ENCODE assay signal across 1 cellular context in the genomic region with DNA sequence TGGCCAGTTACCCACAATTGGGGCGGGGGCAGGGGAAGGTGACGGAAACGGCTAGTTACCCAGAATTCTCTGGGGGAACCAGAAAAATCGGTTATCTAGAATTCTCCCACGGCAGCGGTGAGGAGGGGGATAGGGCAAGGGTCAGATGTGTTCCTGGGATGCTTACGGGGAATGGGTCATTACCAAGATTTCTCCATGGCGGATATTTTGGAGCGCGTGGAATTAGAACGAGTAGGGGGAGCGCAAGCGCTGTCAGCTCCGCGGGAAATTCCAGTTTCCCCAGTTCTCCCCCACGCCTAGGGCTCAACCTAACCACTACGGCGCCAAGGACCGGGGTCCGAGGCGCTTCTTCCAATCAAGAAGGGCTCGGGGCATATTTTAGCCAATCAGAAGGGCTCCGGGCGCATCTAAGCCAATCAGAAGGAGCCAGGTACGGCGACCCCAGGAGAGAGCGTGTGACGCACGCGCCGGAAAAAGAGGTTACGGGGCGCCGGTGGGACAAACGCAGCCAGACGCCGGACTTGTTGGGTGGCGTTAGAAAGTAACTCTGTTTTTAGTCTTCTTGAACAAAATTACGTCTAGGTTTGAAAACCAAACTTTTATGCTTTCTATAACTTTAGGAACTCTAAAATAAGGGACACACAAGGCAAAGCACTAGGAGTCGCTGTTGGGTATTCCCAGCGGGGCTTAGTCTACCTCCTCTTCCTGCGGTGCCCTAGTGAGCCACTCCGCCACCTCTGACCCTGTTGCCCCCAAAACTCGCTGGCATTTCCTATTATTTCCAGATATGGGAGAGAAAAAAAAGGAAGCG.
TF ChIP-seq lines count a peak whose summit lies in the region.

A gene with protein sequence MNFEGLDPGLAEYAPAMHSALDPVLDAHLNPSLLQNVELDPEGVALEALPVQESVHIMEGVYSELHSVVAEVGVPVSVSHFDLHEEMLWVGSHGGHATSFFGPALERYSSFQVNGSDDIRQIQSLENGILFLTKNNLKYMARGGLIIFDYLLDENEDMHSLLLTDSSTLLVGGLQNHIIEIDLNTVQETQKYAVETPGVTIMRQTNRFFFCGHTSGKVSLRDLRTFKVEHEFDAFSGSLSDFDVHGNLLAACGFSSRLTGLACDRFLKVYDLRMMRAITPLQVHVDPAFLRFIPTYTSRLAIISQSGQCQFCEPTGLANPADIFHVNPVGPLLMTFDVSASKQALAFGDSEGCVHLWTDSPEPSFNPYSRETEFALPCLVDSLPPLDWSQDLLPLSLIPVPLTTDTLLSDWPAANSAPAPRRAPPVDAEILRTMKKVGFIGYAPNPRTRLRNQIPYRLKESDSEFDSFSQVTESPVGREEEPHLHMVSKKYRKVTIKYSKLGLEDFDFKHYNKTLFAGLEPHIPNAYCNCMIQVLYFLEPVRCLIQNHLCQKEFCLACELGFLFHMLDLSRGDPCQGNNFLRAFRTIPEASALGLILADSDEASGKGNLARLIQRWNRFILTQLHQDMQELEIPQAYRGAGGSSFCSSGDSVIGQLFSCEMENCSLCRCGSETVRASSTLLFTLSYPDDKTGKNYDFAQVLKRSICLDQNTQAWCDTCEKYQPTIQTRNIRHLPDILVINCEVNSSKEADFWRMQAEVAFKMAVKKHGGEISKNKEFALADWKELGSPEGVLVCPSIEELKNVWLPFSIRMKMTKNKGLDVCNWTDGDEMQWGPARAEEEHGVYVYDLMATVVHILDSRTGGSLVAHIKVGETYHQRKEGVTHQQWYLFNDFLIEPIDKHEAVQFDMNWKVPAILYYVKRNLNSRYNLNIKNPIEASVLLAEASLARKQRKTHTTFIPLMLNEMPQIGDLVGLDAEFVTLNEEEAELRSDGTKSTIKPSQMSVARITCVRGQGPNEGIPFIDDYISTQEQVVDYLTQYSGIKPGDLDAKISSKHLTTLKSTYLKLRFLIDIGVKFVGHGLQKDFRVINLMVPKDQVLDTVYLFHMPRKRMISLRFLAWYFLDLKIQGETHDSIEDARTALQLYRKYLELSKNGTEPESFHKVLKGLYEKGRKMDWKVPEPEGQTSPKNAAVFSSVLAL (minus strand): TSS at position 322 of the 811 bp plus-strand sequence. CDS start 906 bp downstream, outside the sequence.

TF ChIP-seq in HepG2, 621 proteins besides CTCF, POLR2A, EP300 and RAD21 (continued from another document and continues in another):
- TF ChIP-seq, protein P1, sequence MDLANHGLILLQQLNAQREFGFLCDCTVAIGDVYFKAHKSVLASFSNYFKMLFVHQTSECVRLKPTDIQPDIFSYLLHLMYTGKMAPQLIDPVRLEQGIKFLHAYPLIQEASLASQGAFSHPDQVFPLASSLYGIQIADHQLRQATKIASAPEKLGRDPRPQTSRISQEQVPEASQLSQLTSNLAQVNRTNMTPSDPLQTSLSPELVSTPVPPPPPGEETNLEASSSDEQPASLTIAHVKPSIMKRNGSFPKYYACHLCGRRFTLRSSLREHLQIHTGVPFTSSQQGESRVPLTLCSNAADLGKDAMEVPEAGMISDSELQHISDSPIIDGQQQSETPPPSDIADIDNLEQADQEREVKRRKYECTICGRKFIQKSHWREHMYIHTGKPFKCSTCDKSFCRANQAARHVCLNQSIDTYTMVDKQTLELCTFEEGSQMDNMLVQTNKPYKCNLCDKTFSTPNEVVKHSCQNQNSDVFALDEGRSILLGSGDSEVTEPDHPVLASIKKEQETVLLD (CRISPR knock-in tag; IDR thresholded peaks at IDR 0.05; ENCODE audit: low read depth), result no peak
- TF ChIP-seq, protein P2, sequence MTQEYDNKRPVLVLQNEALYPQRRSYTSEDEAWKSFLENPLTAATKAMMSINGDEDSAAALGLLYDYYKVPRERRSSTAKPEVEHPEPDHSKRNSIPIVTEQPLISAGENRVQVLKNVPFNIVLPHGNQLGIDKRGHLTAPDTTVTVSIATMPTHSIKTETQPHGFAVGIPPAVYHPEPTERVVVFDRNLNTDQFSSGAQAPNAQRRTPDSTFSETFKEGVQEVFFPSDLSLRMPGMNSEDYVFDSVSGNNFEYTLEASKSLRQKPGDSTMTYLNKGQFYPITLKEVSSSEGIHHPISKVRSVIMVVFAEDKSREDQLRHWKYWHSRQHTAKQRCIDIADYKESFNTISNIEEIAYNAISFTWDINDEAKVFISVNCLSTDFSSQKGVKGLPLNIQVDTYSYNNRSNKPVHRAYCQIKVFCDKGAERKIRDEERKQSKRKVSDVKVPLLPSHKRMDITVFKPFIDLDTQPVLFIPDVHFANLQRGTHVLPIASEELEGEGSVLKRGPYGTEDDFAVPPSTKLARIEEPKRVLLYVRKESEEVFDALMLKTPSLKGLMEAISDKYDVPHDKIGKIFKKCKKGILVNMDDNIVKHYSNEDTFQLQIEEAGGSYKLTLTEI (CRISPR knock-in tag; conservative IDR thresholded peaks at IDR 0.05), result no peak
- TF ChIP-seq SMARCE1 (IDR thresholded peaks at IDR 0.05; ENCODE audit: borderline replicate concordance) (no peak), MEF2D (CRISPR knock-in tag; IDR thresholded peaks at IDR 0.05) (no peak), GTF2F1 (IDR thresholded peaks at IDR 0.05; ENCODE audit: low read length) (no peak), ZNF891 (CRISPR knock-in tag; IDR thresholded peaks at IDR 0.05) (0 out of 2 replicates have a peak, but pooled peaks have one; percentile 15), PITX1 (CRISPR knock-in tag; IDR thresholded peaks at IDR 0.05) (no peak), ZNF468 (CRISPR knock-in tag; IDR thresholded peaks at IDR 0.05) (no peak), ZNF333 (CRISPR knock-in tag; IDR thresholded peaks at IDR 0.05; ENCODE audit: borderline replicate concordance) (no peak), GATA4 (IDR thresholded peaks at IDR 0.05; ENCODE audit: borderline replicate concordance, low read depth) (0 out of 2 replicates have a peak, but pooled peaks have one; percentile 23), ZMYM2 (CRISPR knock-in tag; IDR thresholded peaks at IDR 0.05) (no peak), ZNF614 (CRISPR knock-in tag; IDR thresholded peaks at IDR 0.05; ENCODE audit: borderline replicate concordance) (0 out of 2 replicates have a peak, but pooled peaks have one; percentile 44), ZBTB20 (CRISPR knock-in tag; IDR thresholded peaks at IDR 0.05; ENCODE audit: borderline replicate concordance, low read depth) (no peak), MIXL1 (CRISPR knock-in tag; IDR thresholded peaks at IDR 0.05) (peak; percentile 9; the same call in 1 of the 2 replicates), RAD51 (IDR thresholded peaks at IDR 0.05; ENCODE audit: borderline replicate concordance) (no peak), RXRA (CRISPR knock-in tag; IDR thresholded peaks at IDR 0.05) (0 out of 2 replicates have a peak, but pooled peaks have one; percentile 22), NR1H2 (CRISPR knock-in tag; IDR thresholded peaks at IDR 0.05; ENCODE audit: borderline replicate concordance, low read depth) (no peak), POGZ (CRISPR knock-in tag; IDR thresholded peaks at IDR 0.05) (no peak), ZBTB7A (CRISPR knock-in tag; IDR thresholded peaks at IDR 0.05) (no peak), ATRX (CRISPR knock-in tag; IDR thresholded peaks at IDR 0.05; ENCODE audit: borderline replicate concordance) (no peak)
- TF ChIP-seq, protein P3, sequence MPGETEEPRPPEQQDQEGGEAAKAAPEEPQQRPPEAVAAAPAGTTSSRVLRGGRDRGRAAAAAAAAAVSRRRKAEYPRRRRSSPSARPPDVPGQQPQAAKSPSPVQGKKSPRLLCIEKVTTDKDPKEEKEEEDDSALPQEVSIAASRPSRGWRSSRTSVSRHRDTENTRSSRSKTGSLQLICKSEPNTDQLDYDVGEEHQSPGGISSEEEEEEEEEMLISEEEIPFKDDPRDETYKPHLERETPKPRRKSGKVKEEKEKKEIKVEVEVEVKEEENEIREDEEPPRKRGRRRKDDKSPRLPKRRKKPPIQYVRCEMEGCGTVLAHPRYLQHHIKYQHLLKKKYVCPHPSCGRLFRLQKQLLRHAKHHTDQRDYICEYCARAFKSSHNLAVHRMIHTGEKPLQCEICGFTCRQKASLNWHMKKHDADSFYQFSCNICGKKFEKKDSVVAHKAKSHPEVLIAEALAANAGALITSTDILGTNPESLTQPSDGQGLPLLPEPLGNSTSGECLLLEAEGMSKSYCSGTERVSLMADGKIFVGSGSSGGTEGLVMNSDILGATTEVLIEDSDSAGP (CRISPR knock-in tag; IDR thresholded peaks at IDR 0.05; ENCODE audit: borderline replicate concordance), result peak; percentile 53; the same call in 1 of the 2 replicates
- TF ChIP-seq, protein P4, sequence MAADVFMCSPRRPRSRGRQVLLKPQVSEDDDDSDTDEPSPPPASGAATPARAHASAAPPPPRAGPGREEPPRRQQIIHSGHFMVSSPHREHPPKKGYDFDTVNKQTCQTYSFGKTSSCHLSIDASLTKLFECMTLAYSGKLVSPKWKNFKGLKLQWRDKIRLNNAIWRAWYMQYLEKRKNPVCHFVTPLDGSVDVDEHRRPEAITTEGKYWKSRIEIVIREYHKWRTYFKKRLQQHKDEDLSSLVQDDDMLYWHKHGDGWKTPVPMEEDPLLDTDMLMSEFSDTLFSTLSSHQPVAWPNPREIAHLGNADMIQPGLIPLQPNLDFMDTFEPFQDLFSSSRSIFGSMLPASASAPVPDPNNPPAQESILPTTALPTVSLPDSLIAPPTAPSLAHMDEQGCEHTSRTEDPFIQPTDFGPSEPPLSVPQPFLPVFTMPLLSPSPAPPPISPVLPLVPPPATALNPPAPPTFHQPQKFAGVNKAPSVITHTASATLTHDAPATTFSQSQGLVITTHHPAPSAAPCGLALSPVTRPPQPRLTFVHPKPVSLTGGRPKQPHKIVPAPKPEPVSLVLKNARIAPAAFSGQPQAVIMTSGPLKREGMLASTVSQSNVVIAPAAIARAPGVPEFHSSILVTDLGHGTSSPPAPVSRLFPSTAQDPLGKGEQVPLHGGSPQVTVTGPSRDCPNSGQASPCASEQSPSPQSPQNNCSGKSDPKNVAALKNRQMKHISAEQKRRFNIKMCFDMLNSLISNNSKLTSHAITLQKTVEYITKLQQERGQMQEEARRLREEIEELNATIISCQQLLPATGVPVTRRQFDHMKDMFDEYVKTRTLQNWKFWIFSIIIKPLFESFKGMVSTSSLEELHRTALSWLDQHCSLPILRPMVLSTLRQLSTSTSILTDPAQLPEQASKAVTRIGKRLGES (CRISPR knock-in tag; IDR thresholded peaks at IDR 0.05; ENCODE audit: borderline replicate concordance), result 0 out of 2 replicates have a peak, but pooled peaks have one; percentile 22
- TF ChIP-seq, protein P5, sequence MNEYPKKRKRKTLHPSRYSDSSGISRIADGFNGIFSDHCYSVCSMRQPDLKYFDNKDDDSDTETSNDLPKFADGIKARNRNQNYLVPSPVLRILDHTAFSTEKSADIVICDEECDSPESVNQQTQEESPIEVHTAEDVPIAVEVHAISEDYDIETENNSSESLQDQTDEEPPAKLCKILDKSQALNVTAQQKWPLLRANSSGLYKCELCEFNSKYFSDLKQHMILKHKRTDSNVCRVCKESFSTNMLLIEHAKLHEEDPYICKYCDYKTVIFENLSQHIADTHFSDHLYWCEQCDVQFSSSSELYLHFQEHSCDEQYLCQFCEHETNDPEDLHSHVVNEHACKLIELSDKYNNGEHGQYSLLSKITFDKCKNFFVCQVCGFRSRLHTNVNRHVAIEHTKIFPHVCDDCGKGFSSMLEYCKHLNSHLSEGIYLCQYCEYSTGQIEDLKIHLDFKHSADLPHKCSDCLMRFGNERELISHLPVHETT (CRISPR knock-in tag; conservative IDR thresholded peaks at IDR 0.05), result no peak
- TF ChIP-seq, protein P6, sequence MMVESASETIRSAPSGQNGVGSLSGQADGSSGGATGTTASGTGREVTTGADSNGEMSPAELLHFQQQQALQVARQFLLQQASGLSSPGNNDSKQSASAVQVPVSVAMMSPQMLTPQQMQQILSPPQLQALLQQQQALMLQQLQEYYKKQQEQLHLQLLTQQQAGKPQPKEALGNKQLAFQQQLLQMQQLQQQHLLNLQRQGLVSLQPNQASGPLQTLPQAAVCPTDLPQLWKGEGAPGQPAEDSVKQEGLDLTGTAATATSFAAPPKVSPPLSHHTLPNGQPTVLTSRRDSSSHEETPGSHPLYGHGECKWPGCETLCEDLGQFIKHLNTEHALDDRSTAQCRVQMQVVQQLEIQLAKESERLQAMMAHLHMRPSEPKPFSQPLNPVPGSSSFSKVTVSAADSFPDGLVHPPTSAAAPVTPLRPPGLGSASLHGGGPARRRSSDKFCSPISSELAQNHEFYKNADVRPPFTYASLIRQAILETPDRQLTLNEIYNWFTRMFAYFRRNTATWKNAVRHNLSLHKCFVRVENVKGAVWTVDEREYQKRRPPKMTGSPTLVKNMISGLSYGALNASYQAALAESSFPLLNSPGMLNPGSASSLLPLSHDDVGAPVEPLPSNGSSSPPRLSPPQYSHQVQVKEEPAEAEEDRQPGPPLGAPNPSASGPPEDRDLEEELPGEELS (CRISPR knock-in tag; IDR thresholded peaks at IDR 0.05), result no peak
- TF ChIP-seq, protein P7, sequence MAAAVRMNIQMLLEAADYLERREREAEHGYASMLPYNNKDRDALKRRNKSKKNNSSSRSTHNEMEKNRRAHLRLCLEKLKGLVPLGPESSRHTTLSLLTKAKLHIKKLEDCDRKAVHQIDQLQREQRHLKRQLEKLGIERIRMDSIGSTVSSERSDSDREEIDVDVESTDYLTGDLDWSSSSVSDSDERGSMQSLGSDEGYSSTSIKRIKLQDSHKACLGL (CRISPR knock-in tag; IDR thresholded peaks at IDR 0.05), result no peak
- TF ChIP-seq, protein P8, sequence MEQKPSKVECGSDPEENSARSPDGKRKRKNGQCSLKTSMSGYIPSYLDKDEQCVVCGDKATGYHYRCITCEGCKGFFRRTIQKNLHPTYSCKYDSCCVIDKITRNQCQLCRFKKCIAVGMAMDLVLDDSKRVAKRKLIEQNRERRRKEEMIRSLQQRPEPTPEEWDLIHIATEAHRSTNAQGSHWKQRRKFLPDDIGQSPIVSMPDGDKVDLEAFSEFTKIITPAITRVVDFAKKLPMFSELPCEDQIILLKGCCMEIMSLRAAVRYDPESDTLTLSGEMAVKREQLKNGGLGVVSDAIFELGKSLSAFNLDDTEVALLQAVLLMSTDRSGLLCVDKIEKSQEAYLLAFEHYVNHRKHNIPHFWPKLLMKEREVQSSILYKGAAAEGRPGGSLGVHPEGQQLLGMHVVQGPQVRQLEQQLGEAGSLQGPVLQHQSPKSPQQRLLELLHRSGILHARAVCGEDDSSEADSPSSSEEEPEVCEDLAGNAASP (CRISPR knock-in tag; IDR thresholded peaks at IDR 0.05; ENCODE audit: borderline replicate concordance), result peak; percentile 14; the same call in 1 of the 2 replicates
- TF ChIP-seq, protein P9, sequence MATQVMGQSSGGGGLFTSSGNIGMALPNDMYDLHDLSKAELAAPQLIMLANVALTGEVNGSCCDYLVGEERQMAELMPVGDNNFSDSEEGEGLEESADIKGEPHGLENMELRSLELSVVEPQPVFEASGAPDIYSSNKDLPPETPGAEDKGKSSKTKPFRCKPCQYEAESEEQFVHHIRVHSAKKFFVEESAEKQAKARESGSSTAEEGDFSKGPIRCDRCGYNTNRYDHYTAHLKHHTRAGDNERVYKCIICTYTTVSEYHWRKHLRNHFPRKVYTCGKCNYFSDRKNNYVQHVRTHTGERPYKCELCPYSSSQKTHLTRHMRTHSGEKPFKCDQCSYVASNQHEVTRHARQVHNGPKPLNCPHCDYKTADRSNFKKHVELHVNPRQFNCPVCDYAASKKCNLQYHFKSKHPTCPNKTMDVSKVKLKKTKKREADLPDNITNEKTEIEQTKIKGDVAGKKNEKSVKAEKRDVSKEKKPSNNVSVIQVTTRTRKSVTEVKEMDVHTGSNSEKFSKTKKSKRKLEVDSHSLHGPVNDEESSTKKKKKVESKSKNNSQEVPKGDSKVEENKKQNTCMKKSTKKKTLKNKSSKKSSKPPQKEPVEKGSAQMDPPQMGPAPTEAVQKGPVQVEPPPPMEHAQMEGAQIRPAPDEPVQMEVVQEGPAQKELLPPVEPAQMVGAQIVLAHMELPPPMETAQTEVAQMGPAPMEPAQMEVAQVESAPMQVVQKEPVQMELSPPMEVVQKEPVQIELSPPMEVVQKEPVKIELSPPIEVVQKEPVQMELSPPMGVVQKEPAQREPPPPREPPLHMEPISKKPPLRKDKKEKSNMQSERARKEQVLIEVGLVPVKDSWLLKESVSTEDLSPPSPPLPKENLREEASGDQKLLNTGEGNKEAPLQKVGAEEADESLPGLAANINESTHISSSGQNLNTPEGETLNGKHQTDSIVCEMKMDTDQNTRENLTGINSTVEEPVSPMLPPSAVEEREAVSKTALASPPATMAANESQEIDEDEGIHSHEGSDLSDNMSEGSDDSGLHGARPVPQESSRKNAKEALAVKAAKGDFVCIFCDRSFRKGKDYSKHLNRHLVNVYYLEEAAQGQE (IDR thresholded peaks at IDR 0.05; ENCODE audit: borderline replicate concordance in 1 of 2, low read depth in 1 of 2, low read length in 2 of 2), result peak in 1 of 2 experiments; percentile 18; a peak in 1 of 4 replicates
